In genomic region chr7:79317728-79318127, GRCh38 we compare ENCODE assay signal across 1 cellular context.
A peak's percentile ranks its signal among the peaks of the same experiment; 100 is the strongest.
TF ChIP-seq lines count a peak whose summit lies in the region.

No MANE protein-coding gene starts in this region.

TF ChIP-seq in HepG2, 621 proteins besides CTCF, POLR2A, EP300 and RAD21 (continued from another document and continues in another):
- no peak for TF ChIP-seq SPEN (CRISPR knock-in tag; IDR thresholded peaks at IDR 0.05; ENCODE audit: low read depth)
- TF ChIP-seq ZBTB34 (CRISPR knock-in tag; IDR thresholded peaks at IDR 0.05) = no peak
- TF ChIP-seq ZNF562 (CRISPR knock-in tag; IDR thresholded peaks at IDR 0.05; ENCODE audit: borderline replicate concordance) = no peak
- TF ChIP-seq FOXA3 (CRISPR knock-in tag; IDR thresholded peaks at IDR 0.05) = peak; percentile 58
- TF ChIP-seq TAF15 (IDR thresholded peaks at IDR 0.05; ENCODE audit: low read depth, low read length, poor library complexity, severe bottlenecking) = no peak
- TF ChIP-seq MXD3 (CRISPR knock-in tag; IDR thresholded peaks at IDR 0.05) = no peak
- TF ChIP-seq RAD51 (IDR thresholded peaks at IDR 0.05; ENCODE audit: borderline replicate concordance) = no peak
- TF ChIP-seq SRF (IDR thresholded peaks at IDR 0.05; ENCODE audit: low read depth, low read length) = no peak
- TF ChIP-seq, protein P1, sequence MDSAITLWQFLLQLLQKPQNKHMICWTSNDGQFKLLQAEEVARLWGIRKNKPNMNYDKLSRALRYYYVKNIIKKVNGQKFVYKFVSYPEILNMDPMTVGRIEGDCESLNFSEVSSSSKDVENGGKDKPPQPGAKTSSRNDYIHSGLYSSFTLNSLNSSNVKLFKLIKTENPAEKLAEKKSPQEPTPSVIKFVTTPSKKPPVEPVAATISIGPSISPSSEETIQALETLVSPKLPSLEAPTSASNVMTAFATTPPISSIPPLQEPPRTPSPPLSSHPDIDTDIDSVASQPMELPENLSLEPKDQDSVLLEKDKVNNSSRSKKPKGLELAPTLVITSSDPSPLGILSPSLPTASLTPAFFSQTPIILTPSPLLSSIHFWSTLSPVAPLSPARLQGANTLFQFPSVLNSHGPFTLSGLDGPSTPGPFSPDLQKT (CRISPR knock-in tag; IDR thresholded peaks at IDR 0.05; ENCODE audit: borderline replicate concordance) = no peak
- no peak; the same call in 1 of the 2 replicates for TF ChIP-seq BCL6 (CRISPR knock-in tag; IDR thresholded peaks at IDR 0.05)
- TF ChIP-seq ZNF639 (CRISPR knock-in tag; conservative IDR thresholded peaks at IDR 0.05) = no peak
- no peak for TF ChIP-seq MBD4 (IDR thresholded peaks at IDR 0.05; ENCODE audit: borderline replicate concordance, low read length)
- TF ChIP-seq SMAD1 (CRISPR knock-in tag; IDR thresholded peaks at IDR 0.05; ENCODE audit: borderline replicate concordance, low read depth) = no peak
- TF ChIP-seq RFXANK (CRISPR knock-in tag; IDR thresholded peaks at IDR 0.05) = no peak
- no peak for TF ChIP-seq PRDM4 (CRISPR knock-in tag; IDR thresholded peaks at IDR 0.05; ENCODE audit: borderline replicate concordance)
- TF ChIP-seq ZNF317 (CRISPR knock-in tag; IDR thresholded peaks at IDR 0.05) = no peak
- TF ChIP-seq ZNF883 (CRISPR knock-in tag; IDR thresholded peaks at IDR 0.05; ENCODE audit: not compliant biosample characterization) = no peak
- no peak for TF ChIP-seq ISL2 (CRISPR knock-in tag; IDR thresholded peaks at IDR 0.05)
- peak; percentile 43; the same call in 1 of the 2 replicates for TF ChIP-seq JUNB (CRISPR knock-in tag; IDR thresholded peaks at IDR 0.05; ENCODE audit: borderline replicate concordance)
- TF ChIP-seq, protein P2, sequence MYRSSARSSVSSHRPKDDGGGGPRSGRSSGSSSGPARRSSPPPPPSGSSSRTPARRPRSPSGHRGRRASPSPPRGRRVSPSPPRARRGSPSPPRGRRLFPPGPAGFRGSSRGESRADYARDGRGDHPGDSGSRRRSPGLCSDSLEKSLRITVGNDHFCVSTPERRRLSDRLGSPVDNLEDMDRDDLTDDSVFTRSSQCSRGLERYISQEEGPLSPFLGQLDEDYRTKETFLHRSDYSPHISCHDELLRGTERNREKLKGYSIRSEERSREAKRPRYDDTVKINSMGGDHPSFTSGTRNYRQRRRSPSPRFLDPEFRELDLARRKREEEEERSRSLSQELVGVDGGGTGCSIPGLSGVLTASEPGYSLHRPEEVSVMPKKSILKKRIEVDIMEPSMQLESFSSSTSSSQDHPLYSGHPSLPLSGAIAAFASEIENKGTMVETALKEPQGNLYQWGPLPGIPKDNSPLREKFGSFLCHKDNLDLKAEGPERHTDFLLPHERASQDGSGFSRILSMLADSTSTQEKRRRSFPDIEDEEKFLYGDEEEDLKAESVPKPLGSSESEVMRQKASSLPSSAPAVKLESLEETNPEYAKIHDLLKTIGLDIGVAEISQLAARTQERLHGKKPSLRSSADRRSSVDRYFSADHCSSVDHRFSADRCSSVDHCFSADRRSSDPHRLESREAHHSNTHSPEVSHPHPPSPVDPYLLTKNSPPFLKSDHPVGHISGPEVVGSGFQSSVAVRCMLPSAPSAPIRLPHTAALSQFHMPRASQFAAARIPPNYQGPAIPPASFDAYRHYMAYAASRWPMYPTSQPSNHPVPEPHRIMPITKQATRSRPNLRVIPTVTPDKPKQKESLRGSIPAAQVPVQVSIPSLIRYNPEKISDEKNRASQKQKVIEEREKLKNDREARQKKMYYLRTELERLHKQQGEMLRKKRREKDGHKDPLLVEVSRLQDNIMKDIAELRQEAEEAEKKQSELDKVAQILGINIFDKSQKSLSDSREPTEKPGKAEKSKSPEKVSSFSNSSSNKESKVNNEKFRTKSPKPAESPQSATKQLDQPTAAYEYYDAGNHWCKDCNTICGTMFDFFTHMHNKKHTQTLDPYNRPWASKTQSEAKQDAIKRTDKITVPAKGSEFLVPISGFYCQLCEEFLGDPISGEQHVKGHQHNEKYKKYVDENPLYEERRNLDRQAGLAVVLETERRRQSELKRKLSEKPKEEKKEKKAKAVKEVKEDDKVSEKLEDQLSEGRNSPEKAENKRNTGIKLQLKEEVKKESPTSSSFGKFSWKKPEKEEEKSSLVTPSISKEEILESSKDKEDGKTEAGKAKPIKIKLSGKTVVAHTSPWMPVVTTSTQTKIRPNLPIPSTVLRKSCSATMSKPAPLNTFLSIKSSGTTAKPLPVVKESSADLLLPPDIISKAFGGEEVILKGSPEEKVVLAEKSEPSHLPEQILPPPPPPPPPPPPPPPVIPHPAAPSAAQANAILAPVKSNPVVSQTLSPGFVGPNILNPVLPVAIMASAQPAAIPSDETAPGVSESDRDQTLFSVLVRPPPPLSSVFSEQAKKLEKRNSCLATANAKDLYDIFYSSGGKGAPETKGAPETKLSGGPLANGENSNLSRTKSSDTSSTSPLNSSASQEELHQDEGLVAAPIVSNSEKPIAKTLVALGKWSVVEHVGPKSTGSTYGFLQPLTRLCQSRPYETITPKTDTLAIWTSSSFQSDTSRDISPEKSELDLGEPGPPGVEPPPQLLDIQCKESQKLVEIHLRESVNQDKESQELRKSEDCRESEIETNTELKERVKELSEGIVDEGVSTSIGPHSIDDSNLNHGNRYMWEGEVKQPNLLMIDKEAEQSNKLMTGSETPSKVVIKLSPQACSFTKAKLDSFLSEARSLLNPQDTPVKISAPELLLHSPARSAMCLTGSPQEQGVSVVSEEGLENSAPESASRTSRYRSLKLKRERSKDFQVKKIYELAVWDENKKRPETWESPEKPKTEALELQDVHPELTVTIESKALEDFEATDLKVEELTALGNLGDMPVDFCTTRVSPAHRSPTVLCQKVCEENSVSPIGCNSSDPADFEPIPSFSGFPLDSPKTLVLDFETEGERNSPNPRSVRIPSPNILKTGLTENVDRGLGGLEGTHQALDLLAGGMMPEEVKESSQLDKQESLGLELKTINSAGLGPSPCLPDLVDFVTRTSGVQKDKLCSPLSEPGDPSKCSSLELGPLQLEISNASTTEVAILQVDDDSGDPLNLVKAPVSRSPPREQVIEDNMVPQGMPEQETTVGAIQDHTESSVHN (CRISPR knock-in tag; IDR thresholded peaks at IDR 0.05) = no peak
- TF ChIP-seq ZEB1 (IDR thresholded peaks at IDR 0.05; ENCODE audit: insufficient replicate concordance, low read depth) = no peak
- TF ChIP-seq ZNF44 (CRISPR knock-in tag; IDR thresholded peaks at IDR 0.05) = no peak
- no peak for TF ChIP-seq RCOR2 (CRISPR knock-in tag; IDR thresholded peaks at IDR 0.05)
- 0 out of 4 replicates have a peak, but pooled peaks of 1 of the 2 experiments have one; percentile 37 for TF ChIP-seq KLF16 (CRISPR knock-in tag; IDR thresholded peaks at IDR 0.05)
- no peak for TF ChIP-seq SOX6 (IDR thresholded peaks at IDR 0.05)
- 0 out of 2 replicates have a peak, but pooled peaks have one; percentile 20 for TF ChIP-seq SOX6 (CRISPR knock-in tag; IDR thresholded peaks at IDR 0.05)
- TF ChIP-seq ZNF674 (CRISPR knock-in tag; IDR thresholded peaks at IDR 0.05; ENCODE audit: low read depth) = no peak
- TF ChIP-seq TBX3 (IDR thresholded peaks at IDR 0.05; ENCODE audit: borderline replicate concordance) = no peak
- no peak for TF ChIP-seq GPN1 (CRISPR knock-in tag; IDR thresholded peaks at IDR 0.05; ENCODE audit: borderline replicate concordance)
- TF ChIP-seq ZNF557 (CRISPR knock-in tag; IDR thresholded peaks at IDR 0.05) = no peak
- peak; percentile 41; the same call in 1 of the 2 replicates for TF ChIP-seq ZGPAT (CRISPR knock-in tag; IDR thresholded peaks at IDR 0.05)
- no peak for TF ChIP-seq ZNF30 (CRISPR knock-in tag; IDR thresholded peaks at IDR 0.05)
- no peak for TF ChIP-seq SUZ12 (IDR thresholded peaks at IDR 0.05; ENCODE audit: low read depth, low read length)
- TF ChIP-seq FOXP1 (IDR thresholded peaks at IDR 0.05) = no peak
- peak; percentile 36; the same call in 1 of the 2 replicates for TF ChIP-seq FOXP1 (CRISPR knock-in tag; IDR thresholded peaks at IDR 0.05)
- TF ChIP-seq, protein P3, sequence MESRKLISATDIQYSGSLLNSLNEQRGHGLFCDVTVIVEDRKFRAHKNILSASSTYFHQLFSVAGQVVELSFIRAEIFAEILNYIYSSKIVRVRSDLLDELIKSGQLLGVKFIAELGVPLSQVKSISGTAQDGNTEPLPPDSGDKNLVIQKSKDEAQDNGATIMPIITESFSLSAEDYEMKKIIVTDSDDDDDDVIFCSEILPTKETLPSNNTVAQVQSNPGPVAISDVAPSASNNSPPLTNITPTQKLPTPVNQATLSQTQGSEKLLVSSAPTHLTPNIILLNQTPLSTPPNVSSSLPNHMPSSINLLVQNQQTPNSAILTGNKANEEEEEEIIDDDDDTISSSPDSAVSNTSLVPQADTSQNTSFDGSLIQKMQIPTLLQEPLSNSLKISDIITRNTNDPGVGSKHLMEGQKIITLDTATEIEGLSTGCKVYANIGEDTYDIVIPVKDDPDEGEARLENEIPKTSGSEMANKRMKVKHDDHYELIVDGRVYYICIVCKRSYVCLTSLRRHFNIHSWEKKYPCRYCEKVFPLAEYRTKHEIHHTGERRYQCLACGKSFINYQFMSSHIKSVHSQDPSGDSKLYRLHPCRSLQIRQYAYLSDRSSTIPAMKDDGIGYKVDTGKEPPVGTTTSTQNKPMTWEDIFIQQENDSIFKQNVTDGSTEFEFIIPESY (CRISPR knock-in tag; IDR thresholded peaks at IDR 0.05) = no peak
- no peak for TF ChIP-seq KDM2A (CRISPR knock-in tag; IDR thresholded peaks at IDR 0.05; ENCODE audit: borderline replicate concordance, low read depth)
- peak; percentile 68; the same call in 1 of the 2 replicates for TF ChIP-seq HMG20A (CRISPR knock-in tag; IDR thresholded peaks at IDR 0.05; ENCODE audit: borderline replicate concordance)
- TF ChIP-seq ZNF598 (CRISPR knock-in tag; IDR thresholded peaks at IDR 0.05; ENCODE audit: borderline replicate concordance) = no peak
- peak; percentile 62 for TF ChIP-seq TEAD3 (CRISPR knock-in tag; optimal IDR thresholded peaks at IDR 0.05; ENCODE audit: borderline replicate concordance)
- no peak for TF ChIP-seq PITX1 (CRISPR knock-in tag; IDR thresholded peaks at IDR 0.05)
- 0 out of 2 replicates have a peak, but pooled peaks have one; percentile 39 for TF ChIP-seq MIER3 (CRISPR knock-in tag; IDR thresholded peaks at IDR 0.05; ENCODE audit: borderline replicate concordance)
- TF ChIP-seq ZSCAN25 (CRISPR knock-in tag; IDR thresholded peaks at IDR 0.05) = no peak
- TF ChIP-seq ELF3 (CRISPR knock-in tag; IDR thresholded peaks at IDR 0.05) = no peak
- TF ChIP-seq NR2F6 (IDR thresholded peaks at IDR 0.05) = 0 out of 2 replicates have a peak, but pooled peaks have one; percentile 12
- peak; percentile 35; the same call in 1 of the 2 replicates for TF ChIP-seq NR2F6 (CRISPR knock-in tag; IDR thresholded peaks at IDR 0.05)
- TF ChIP-seq FOSL1 (CRISPR knock-in tag; IDR thresholded peaks at IDR 0.05; ENCODE audit: borderline replicate concordance) = peak; percentile 73; the same call in 1 of the 2 replicates
- TF ChIP-seq TBL1XR1 (IDR thresholded peaks at IDR 0.05; ENCODE audit: borderline replicate concordance, low read length, partially characterized antibody) = no peak
- TF ChIP-seq FOXM1 (CRISPR knock-in tag; IDR thresholded peaks at IDR 0.05) = no peak
- TF ChIP-seq JUND (CRISPR knock-in tag; IDR thresholded peaks at IDR 0.05) = peak; percentile 77
- no peak for TF ChIP-seq ZNF747 (CRISPR knock-in tag; IDR thresholded peaks at IDR 0.05; ENCODE audit: borderline replicate concordance)
- TF ChIP-seq ZNF205 (CRISPR knock-in tag; IDR thresholded peaks at IDR 0.05) = 0 out of 2 replicates have a peak, but pooled peaks have one; percentile 46
